ENCODE assay signal across 21 cellular contexts in the genomic region with DNA sequence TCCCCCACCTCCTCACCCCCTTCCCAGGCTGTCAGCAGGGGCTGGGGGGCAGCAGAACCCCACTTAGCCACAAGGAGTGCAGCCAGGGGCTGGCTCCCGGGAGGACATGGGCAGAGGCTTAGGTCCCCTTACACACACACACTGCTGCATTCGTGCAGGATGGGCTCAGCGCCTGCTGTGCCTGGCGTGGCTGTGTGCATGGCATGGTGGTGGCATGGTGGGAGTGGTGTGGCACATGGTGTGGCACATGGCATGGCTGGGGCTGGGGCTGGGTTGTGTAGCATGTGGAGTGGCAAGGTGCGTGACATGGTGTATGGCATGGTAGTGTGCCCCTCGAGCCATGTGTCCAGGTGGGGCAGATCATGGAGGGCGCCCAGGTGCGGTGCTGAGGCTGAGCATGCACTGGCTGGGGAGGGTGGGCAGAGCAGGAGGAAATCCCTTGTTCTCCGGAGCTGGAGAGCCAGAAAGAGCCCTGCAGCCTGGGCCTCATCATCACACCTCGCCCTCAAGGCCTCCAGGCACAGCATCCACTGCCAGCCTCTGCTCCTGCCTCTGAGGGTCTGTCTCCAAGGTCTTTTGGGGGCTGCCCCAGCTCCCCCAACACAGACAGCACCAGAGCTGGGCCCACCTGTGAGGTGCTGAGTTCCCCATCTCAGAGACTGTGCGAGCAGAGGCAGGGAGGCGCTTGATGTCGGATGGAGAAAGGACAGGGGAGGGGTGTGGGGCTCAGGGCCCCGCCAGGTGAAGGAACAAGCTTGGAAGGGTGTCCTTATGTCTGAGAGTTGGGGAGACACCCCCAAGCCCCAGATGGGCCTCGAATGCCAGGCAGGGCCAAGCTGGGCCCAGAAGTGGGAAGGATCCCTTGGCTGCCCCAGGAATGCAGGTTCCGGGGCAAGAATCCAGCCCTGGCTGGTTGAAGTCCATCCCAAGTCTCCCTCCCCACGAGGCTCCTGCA. TPM values are rescaled to one million over a fixed set of nuclear protein-coding genes. Genes with fewer than 3 reads are reported as not detected.
DNase-seq lines count a peak whose midpoint lies in the region; ATAC-seq, FAIRE-seq and TF ChIP-seq lines count a peak whose summit lies in the region.
"Had no signal": no experiment of that assay in that cellular context is flagged by ENCODE, and none has a peak within 500 bp of the region (broad histone marks: within the 10 kb centered on the region; RNA-seq: fewer than 3 reads in every experiment).

No MANE protein-coding gene starts in this region.

- peaks cover 82% of the 10 kb centered on the region for H3K4me1 ChIP-seq in BLaER1
- peaks cover 2% of the 10 kb centered on the region; the same call in 1 of the 2 replicates for H3K4me1 ChIP-seq in IMR-90 (ENCODE audit: control insufficient read depth, insufficient read depth, low read length)
- peaks cover 0 to 6% of the 10 kb centered on the region in 2 donors for H3K4me1 ChIP-seq in kidney (ENCODE audit: control insufficient read depth in 1 of 2, insufficient read depth in 1 of 2, low read depth in 1 of 2, low read length in 2 of 2)
- peaks cover 28% of the 10 kb centered on the region in 2 experiments for H3K4me1 ChIP-seq in trophoblast cell (ENCODE audit: control insufficient read depth in 1 of 2, insufficient read depth in 2 of 2, low read length in 2 of 2)
- H3K4me1 ChIP-seq: HAP-1 had no signal

- no TSS peak for BruUV-seq in IMR-90 (replicated peaks; lab: Mats Ljungman, UMichigan)

- H3K9me3 ChIP-seq in BLaER1 (peaks cover 4% of the 10 kb centered on the region), IMR-90 (ENCODE audit: control insufficient read depth, insufficient read depth, low read length) (peaks cover 2% of the 10 kb centered on the region; the same call in 1 of the 2 replicates), kidney (ENCODE audit: control insufficient read depth in 1 of 2, low read length in 2 of 2) (peaks cover 0 to 2% of the 10 kb centered on the region in 2 donors), trophoblast cell (ENCODE audit: insufficient read depth, low read depth, low read length) (peaks cover 7% of the 10 kb centered on the region)
- H3K9me3 ChIP-seq: HAP-1 had no signal

- H3K56ac ChIP-seq in IMR-90 (ENCODE audit: extremely low read depth, insufficient read depth, low read length) = no peak overlapping the region

- H4K91ac ChIP-seq in IMR-90 (ENCODE audit: insufficient read depth, low read depth, low read length) (no peak overlapping the region), trophoblast cell (ENCODE audit: low read depth, low read length) (peak overlapping the region; percentile 69)

- POLR2A ChIA-PET in IMR-90 (lab: Charles Lee; ENCODE audit: unreplicated experiment) = no interaction called here
- POLR2A ChIA-PET in naive thymus-derived CD8-positive, alpha-beta T cell (lab: Charles Lee) = no interaction called here

- peak overlapping the region; percentile 29 for H2AFZ ChIP-seq in IMR-90 (replicated peaks; ENCODE audit: low read length, poor library complexity)
- no peak overlapping the region for H2AFZ ChIP-seq in trophoblast cell (ENCODE audit: insufficient read depth, low read length, poor library complexity)
- H2AFZ ChIP-seq: GM23248 had no signal

- DNase-seq in IMR-90 (no peak), kidney (peak; percentile 53), trophoblast cell (no peak), midbrain (lab: John Stamatoyannopoulos, UW) (no peak), left lobe of liver (ENCODE audit: low spot score) (no peak)
- no peak for DNase-seq in naive thymus-derived CD8-positive, alpha-beta T cell
- DNase-seq: GDM1, GM23248, MM.1S, NCI-H1048, NCI-H1417 treated with DMSO at 0.1 percent for 48 hours, NCI-H187, NCI-H446, NCI-H526 treated with DMSO at 0.1 percent for 48 hours, SHP77 treated with DMSO at 0.1 percent for 48 hours had no signal

- H4K12ac ChIP-seq in trophoblast cell (ENCODE audit: low read depth, low read length) = no peak overlapping the region

- H3K4me3 ChIP-seq in BLaER1 (no peak overlapping the region), IMR-90 (ENCODE audit: insufficient read depth, low read depth, low read length) (no peak overlapping the region), kidney (ENCODE audit: low read length in 2 of 2) (no peak overlapping the region), trophoblast cell (ENCODE audit: low read depth, low read length) (peak overlapping the region; percentile 1)
- H3K4me3 ChIP-seq: GM23248, HAP-1, SK-N-MC had no signal

- H3K23ac ChIP-seq in IMR-90 (ENCODE audit: low read depth, low read length) (no peak overlapping the region), trophoblast cell (ENCODE audit: low read length) (no peak overlapping the region)

- no peak overlapping the region for H2BK120ac ChIP-seq in IMR-90 (ENCODE audit: low read depth, low read length)
- H2BK120ac ChIP-seq in trophoblast cell (ENCODE audit: insufficient read depth, low read length, poor library complexity) = peak overlapping the region; percentile 37

- H3K4me1 Mint-ChIP-seq in naive thymus-derived CD8-positive, alpha-beta T cell = peaks cover 1 to 10% (median 8%) of the 10 kb centered on the region in 4 donors

- no peak for TF ChIP-seq RAD21 in IMR-90 (IDR thresholded peaks at IDR 0.05; ENCODE audit: low read length)

- intact Hi-C loops in IMR-90 (cut with micrococcal nuclease) (no loop called here), kidney (cut with DNase I) (no loop called here)

- no peak overlapping the region for H2BK5ac ChIP-seq in IMR-90 (ENCODE audit: low read depth, low read length, poor library complexity, severe bottlenecking)
- H2BK5ac ChIP-seq in trophoblast cell (ENCODE audit: low read depth, low read length, poor library complexity) = no peak overlapping the region

- TF ChIP-seq CTCF in IMR-90 (conservative IDR thresholded peaks at IDR 0.05; ENCODE audit: low read depth, low read length) = no peak
- TF ChIP-seq CTCF in kidney (IDR thresholded peaks at IDR 0.05; ENCODE audit: borderline replicate concordance, extremely low read depth, insufficient read depth) = no peak

- H3K9me1 ChIP-seq in IMR-90 (ENCODE audit: insufficient read depth, low read length) = no peaks in the 10 kb centered on the region

- H3K27me3 Mint-ChIP-seq in naive thymus-derived CD8-positive, alpha-beta T cell = no peaks in the 10 kb centered on the region

- no peak overlapping the region for H2AK5ac ChIP-seq in IMR-90 (ENCODE audit: low read depth, low read length)
- no peak overlapping the region for H2AK5ac ChIP-seq in trophoblast cell (ENCODE audit: low read length)

- no peak for FAIRE-seq in kidney (lab: Jason Lieb, UNC)
- FAIRE-seq: A204.1, D721Med, GM18507 had no signal

- dilution Hi-C loops in IMR-90 (cut with HindIII; ENCODE audit: low sequenced_read_pairs, unreplicated experiment) = no loop called here

- no peaks in the 10 kb centered on the region for H3K79me2 ChIP-seq in trophoblast cell (ENCODE audit: control insufficient read depth, insufficient read depth, low read length, poor library complexity)

- H3K27ac ChIP-seq in BLaER1 = no peak overlapping the region
- H3K27ac ChIP-seq in IMR-90 (ENCODE audit: insufficient read depth, low read length) = no peak overlapping the region
- no peak overlapping the region for H3K27ac ChIP-seq in kidney (ENCODE audit: low read depth in 2 of 2, low read length in 2 of 2)
- H3K27ac ChIP-seq in trophoblast cell (ENCODE audit: low read depth, low read length) = peak overlapping the region; percentile 7
- H3K27ac ChIP-seq: GM23248, SK-N-MC had no signal

- H3K4me3 Mint-ChIP-seq in naive thymus-derived CD8-positive, alpha-beta T cell = peak overlapping the region in 1 of 10 donors; percentile 66

- H3K27ac Mint-ChIP-seq in naive thymus-derived CD8-positive, alpha-beta T cell = peak overlapping the region in 2 of 10 donors; percentile 50 to 53

- peak overlapping the region; percentile 63 for H2BK12ac ChIP-seq in trophoblast cell (ENCODE audit: low read length)

- H3K4ac ChIP-seq in IMR-90 (ENCODE audit: low read depth, low read length) (no peak overlapping the region), trophoblast cell (ENCODE audit: low read depth, low read length) (peak overlapping the region; percentile 2)

- H2BK20ac ChIP-seq in IMR-90 (ENCODE audit: low read depth, low read length) = no peak overlapping the region

- no peak overlapping the region for H3K18ac ChIP-seq in IMR-90 (ENCODE audit: low read depth, low read length)
- H3K18ac ChIP-seq in trophoblast cell (ENCODE audit: low read length) = peak overlapping the region; percentile 8

- H3K4me2 ChIP-seq in BLaER1 (peak overlapping the region; percentile 72), IMR-90 (ENCODE audit: low read depth, low read length) (no peak overlapping the region), trophoblast cell (ENCODE audit: low read length) (no peak overlapping the region)

- TF ChIP-seq POLR2A in IMR-90 (IDR thresholded peaks at IDR 0.05; ENCODE audit: low read depth, low read length) = no peak

- peaks cover 0 to 5% (median under 1%) of the 10 kb centered on the region in 9 donors for H3K9me3 Mint-ChIP-seq in naive thymus-derived CD8-positive, alpha-beta T cell

- H3K79me1 ChIP-seq in IMR-90 (ENCODE audit: low read depth in 1 of 2, low read length in 2 of 2) (no peaks in the 10 kb centered on the region), trophoblast cell (ENCODE audit: low read length) (peaks cover 28% of the 10 kb centered on the region)

- H4K8ac ChIP-seq in IMR-90 (ENCODE audit: low read depth in 2 of 2, low read length in 2 of 2) (no peak overlapping the region), trophoblast cell (ENCODE audit: low read depth, low read length) (peak overlapping the region; percentile 1)

- no peak overlapping the region for H4K5ac ChIP-seq in IMR-90 (ENCODE audit: low read depth, low read length)

- in situ Hi-C loops in IMR-90 (cut with MboI; ENCODE audit: low sequenced_read_pairs) = no loop called here

- H3K9ac ChIP-seq in BLaER1 (no peak overlapping the region), IMR-90 (ENCODE audit: low read depth, low read length) (no peak overlapping the region), kidney (ENCODE audit: low read length in 2 of 2) (no peak overlapping the region), trophoblast cell (ENCODE audit: low read length) (no peak overlapping the region)
- H3K9ac ChIP-seq: GM23248 had no signal

- peaks cover 0 to 4% (median 0%) of the 10 kb centered on the region in 3 donors for H3K36me3 Mint-ChIP-seq in naive thymus-derived CD8-positive, alpha-beta T cell

- H3K36me3 ChIP-seq in BLaER1 = no peaks in the 10 kb centered on the region; the same call in 1 of the 2 replicates
- no peaks in the 10 kb centered on the region for H3K36me3 ChIP-seq in IMR-90 (ENCODE audit: control insufficient read depth, insufficient read depth, low read length)
- H3K36me3 ChIP-seq in kidney (ENCODE audit: control insufficient read depth in 1 of 2, insufficient read depth in 2 of 2, low read length in 2 of 2) = no peaks in the 10 kb centered on the region
- no peaks in the 10 kb centered on the region for H3K36me3 ChIP-seq in trophoblast cell (ENCODE audit: control insufficient read depth in 1 of 2, insufficient read depth in 2 of 2, low read length in 2 of 2)
- H3K36me3 ChIP-seq: HAP-1 had no signal

- 90% methylated on average over 2 of the region's 17 CpGs; no CpG with 5 or more reads in 1 of the 2 experiments for WGBS in IMR-90 (ENCODE audit: extremely low coverage in 2 of 2, insufficient read length in 1 of 2), 2 experiments
- no CpG with 5 or more reads among the region's 17 CpGs for WGBS in trophoblast cell (ENCODE audit: extremely low coverage, insufficient coverage, insufficient read length)

- no peak overlapping the region for H3K14ac ChIP-seq in IMR-90 (replicated peaks; ENCODE audit: low read depth, low read length)
- H3K14ac ChIP-seq in trophoblast cell (ENCODE audit: low read length) = peak overlapping the region; percentile 6

- CTCF ChIA-PET in IMR-90 (lab: Yijun Ruan, JAX) = no interaction called here

- H2AK9ac ChIP-seq in IMR-90 (replicated peaks; ENCODE audit: low read depth, low read length, poor library complexity) = no peak overlapping the region

- ATAC-seq in IMR-90 (ENCODE audit: low read depth) = no peak
- no peak for ATAC-seq in left lobe of liver
- no peak for ATAC-seq in naive thymus-derived CD8-positive, alpha-beta T cell

- no peak overlapping the region for H2BK15ac ChIP-seq in IMR-90 (ENCODE audit: low read depth, low read length)

- no peaks in the 10 kb centered on the region for H3K27me3 ChIP-seq in BLaER1
- H3K27me3 ChIP-seq in IMR-90 (ENCODE audit: control insufficient read depth, insufficient read depth, low read length) = peaks cover 16% of the 10 kb centered on the region; the same call in 1 of the 2 replicates
- H3K27me3 ChIP-seq in trophoblast cell (ENCODE audit: insufficient read depth, low read length) = no peaks in the 10 kb centered on the region

- H4K20me1 ChIP-seq in BLaER1 (no peaks in the 10 kb centered on the region), IMR-90 (ENCODE audit: insufficient read depth, low read length) (no peaks in the 10 kb centered on the region)

RNA-seq across cellular contexts. Expression of a gene that starts 51.4 kb away (rescaled TPM):
- total RNA-seq in IMR-90 (2012; rRNA removed) (1.6 and 2.2 TPM in 2 replicates), kidney (54.8 TPM), left lobe of liver (8.4 TPM)
- polyA plus RNA-seq in IMR-90 (2012; rRNA removed) (3.0 and 3.7 TPM in 2 replicates), kidney (ENCODE audit: insufficient read depth, low read depth, low replicate concordance) (192 TPM)
- 3.6 and 6.4 TPM in 2 replicates for polyA plus RNA-seq in IMR-90 (2012; cell fraction: cytosol; rRNA removed)
- polyA plus RNA-seq in IMR-90 (2012; cell fraction: nucleus; rRNA removed; ENCODE audit: low replicate concordance) = 5.3 and 8.9 TPM in 2 replicates
- polyA plus RNA-seq in trophoblast cell (2013) = 604 and 638 TPM in 2 replicates
- total RNA-seq in naive thymus-derived CD8-positive, alpha-beta T cell = 1 to 10 TPM; 3.6 to 4.4 TPM
- under 1 TPM in 2 of 3 donors, not detected in 1; 0.27 to 0.34 TPM for polyA plus RNA-seq in naive thymus-derived CD8-positive, alpha-beta T cell
